27 cellular contexts compared by ENCODE assay signal in genomic region chr7:74191231-74191630, GRCh38.
"Had no signal": no experiment of that assay in that cellular context is flagged by ENCODE, and none has a peak within 500 bp of the region (broad histone marks: within the 10 kb centered on the region; RNA-seq: fewer than 3 reads in every experiment).

No MANE protein-coding gene starts in this region.

- H3K27ac Mint-ChIP-seq: activated CD4-positive, alpha-beta memory T cell treated with anti-CD3 and anti-CD28 coated beads, Interleukin-2, amount 10 ng/mL, durations not matched to agents 7 days and 5 days; activated CD4-positive, alpha-beta T cell treated with anti-CD3 and anti-CD28 coated beads, Interleukin-2, amount 10 ng/mL, durations not matched to agents 24 days and 14 days; activated T-helper 2 cell treated with anti-CD3 and anti-CD28 coated beads, Interferon-gamma antibody, Interleukin-2, Interleukin-4, amounts not matched to agents 10 μg/mL and 5 μg/mL and 100 μg/mL, durations not matched to agents 14 hours and 24 hours and 36 hours; dendritic cell treated with granulocyte-macrophage colony-stimulating factor and Interleukin-4, amounts not matched to agents 40 ng/mL and 50 ng/mL, for 4 days; endodermal cell; naive thymus-derived CD4-positive, alpha-beta T cell; neural progenitor cell had no signal

- H2AFZ ChIP-seq: neural progenitor cell, parathyroid adenoma had no signal

- H3K27ac ChIP-seq: breast epithelium, heart left ventricle, neural progenitor cell, parathyroid adenoma, psoas muscle, thyroid gland, upper lobe of left lung, VCaP had no signal

- H3K9me3 Mint-ChIP-seq: activated CD4-positive, alpha-beta memory T cell treated with anti-CD3 and anti-CD28 coated beads, Interleukin-2, amount 10 ng/mL, durations not matched to agents 7 days and 5 days; activated CD4-positive, alpha-beta T cell treated with anti-CD3 and anti-CD28 coated beads, Interleukin-2, amount 10 ng/mL, durations not matched to agents 24 days and 14 days; activated T-cell treated with anti-CD3 and anti-CD28 coated beads, Interleukin-2, amount 50 U/mL, for 4 hours; activated T-helper 2 cell treated with anti-CD3 and anti-CD28 coated beads, Interferon-gamma antibody, Interleukin-2, Interleukin-4, amounts not matched to agents 10 μg/mL and 5 μg/mL and 100 μg/mL, durations not matched to agents 14 hours and 24 hours and 36 hours; dendritic cell treated with granulocyte-macrophage colony-stimulating factor and Interleukin-4, amounts not matched to agents 40 ng/mL and 50 ng/mL, for 4 days; endodermal cell; neural progenitor cell; stimulated activated naive CD8-positive, alpha-beta T cell treated with anti-CD3 and anti-CD28 coated beads, Interleukin-15, amount 100 ng/mL, for 72 hours had no signal

- H3K9ac ChIP-seq: neural progenitor cell, parathyroid adenoma had no signal

- H3K4me1 ChIP-seq: breast epithelium, neural progenitor cell had no signal

- H3K27me3 ChIP-seq: breast epithelium, heart left ventricle, neural progenitor cell, thyroid gland, upper lobe of left lung had no signal

- H3K9me3 ChIP-seq: breast epithelium, heart left ventricle, psoas muscle, thyroid gland, upper lobe of left lung had no signal

- H3K27me3 Mint-ChIP-seq: activated CD4-positive, alpha-beta memory T cell treated with anti-CD3 and anti-CD28 coated beads, Interleukin-2, amount 10 ng/mL, durations not matched to agents 7 days and 5 days; activated CD4-positive, alpha-beta T cell treated with anti-CD3 and anti-CD28 coated beads, Interleukin-2, amount 10 ng/mL, durations not matched to agents 24 days and 14 days; dendritic cell treated with granulocyte-macrophage colony-stimulating factor and Interleukin-4, amounts not matched to agents 40 ng/mL and 50 ng/mL, for 4 days; naive thymus-derived CD4-positive, alpha-beta T cell; stimulated activated naive CD8-positive, alpha-beta T cell treated with anti-CD3 and anti-CD28 coated beads, Interleukin-15, amount 100 ng/mL, for 72 hours had no signal

- DNase-seq: activated CD4-positive, alpha-beta memory T cell treated with anti-CD3 and anti-CD28 coated beads, Interleukin-2, amount 10 ng/mL, durations not matched to agents 7 days and 5 days; activated CD4-positive, alpha-beta T cell treated with anti-CD3 and anti-CD28 coated beads, Interleukin-2, amount 10 ng/mL, durations not matched to agents 24 days and 14 days; activated CD8-positive, alpha-beta memory T cell treated with anti-CD3 and anti-CD28 coated beads, Interleukin-2, amount 50 U/mL, for 48 hours; activated naive CD4-positive, alpha-beta T cell treated with Interleukin-2 at 50 U/mL for 16 hours; activated T-cell treated with anti-CD3 and anti-CD28 coated beads, Interleukin-2, amount 50 U/mL, for 4 hours; amygdala; central memory CD4-positive, alpha-beta T cell; endodermal cell; foreskin fibroblast; heart left ventricle; midbrain; naive thymus-derived CD4-positive, alpha-beta T cell; occipital lobe; stimulated activated CD4-positive, alpha-beta T cell treated with anti-CD3 and anti-CD28 coated beads, Interleukin-4, amount 100 ng/mL, for 1 hour; stimulated activated naive CD8-positive, alpha-beta T cell treated with anti-CD3 and anti-CD28 coated beads, Interleukin-15, amount 100 ng/mL, for 72 hours; substantia nigra; thyroid gland; upper lobe of left lung had no signal

- H3K4me3 Mint-ChIP-seq: activated CD4-positive, alpha-beta memory T cell treated with anti-CD3 and anti-CD28 coated beads, Interleukin-2, amount 10 ng/mL, durations not matched to agents 7 days and 5 days; activated CD4-positive, alpha-beta T cell treated with anti-CD3 and anti-CD28 coated beads, Interleukin-2, amount 10 ng/mL, durations not matched to agents 24 days and 14 days; activated T-cell treated with anti-CD3 and anti-CD28 coated beads, Interleukin-2, amount 50 U/mL, for 4 hours; dendritic cell treated with granulocyte-macrophage colony-stimulating factor and Interleukin-4, amounts not matched to agents 40 ng/mL and 50 ng/mL, for 4 days; endodermal cell; naive thymus-derived CD4-positive, alpha-beta T cell; neural progenitor cell; stimulated activated naive CD8-positive, alpha-beta T cell treated with anti-CD3 and anti-CD28 coated beads, Interleukin-15, amount 100 ng/mL, for 72 hours had no signal

- ATAC-seq: activated CD4-positive, CD25-positive, alpha-beta regulatory T cell treated with anti-CD3 and anti-CD28 coated beads, Interleukin-2, amount 50 U/mL, for 24 hours; activated T-cell treated with anti-CD3 and anti-CD28 coated beads, Interleukin-2, amount 50 U/mL, for 4 hours; esophagus mucosa; heart left ventricle; naive thymus-derived CD4-positive, alpha-beta T cell; psoas muscle; stimulated activated naive CD8-positive, alpha-beta T cell treated with anti-CD3 and anti-CD28 coated beads, Interleukin-15, amount 100 ng/mL, for 72 hours had no signal

- H3K4me3 ChIP-seq: breast epithelium, heart left ventricle, neural progenitor cell, psoas muscle, thyroid gland, upper lobe of left lung had no signal

- H3K4me2 ChIP-seq: neural progenitor cell had no signal
